7 cellular contexts compared by ENCODE assay signal in the genomic region with DNA sequence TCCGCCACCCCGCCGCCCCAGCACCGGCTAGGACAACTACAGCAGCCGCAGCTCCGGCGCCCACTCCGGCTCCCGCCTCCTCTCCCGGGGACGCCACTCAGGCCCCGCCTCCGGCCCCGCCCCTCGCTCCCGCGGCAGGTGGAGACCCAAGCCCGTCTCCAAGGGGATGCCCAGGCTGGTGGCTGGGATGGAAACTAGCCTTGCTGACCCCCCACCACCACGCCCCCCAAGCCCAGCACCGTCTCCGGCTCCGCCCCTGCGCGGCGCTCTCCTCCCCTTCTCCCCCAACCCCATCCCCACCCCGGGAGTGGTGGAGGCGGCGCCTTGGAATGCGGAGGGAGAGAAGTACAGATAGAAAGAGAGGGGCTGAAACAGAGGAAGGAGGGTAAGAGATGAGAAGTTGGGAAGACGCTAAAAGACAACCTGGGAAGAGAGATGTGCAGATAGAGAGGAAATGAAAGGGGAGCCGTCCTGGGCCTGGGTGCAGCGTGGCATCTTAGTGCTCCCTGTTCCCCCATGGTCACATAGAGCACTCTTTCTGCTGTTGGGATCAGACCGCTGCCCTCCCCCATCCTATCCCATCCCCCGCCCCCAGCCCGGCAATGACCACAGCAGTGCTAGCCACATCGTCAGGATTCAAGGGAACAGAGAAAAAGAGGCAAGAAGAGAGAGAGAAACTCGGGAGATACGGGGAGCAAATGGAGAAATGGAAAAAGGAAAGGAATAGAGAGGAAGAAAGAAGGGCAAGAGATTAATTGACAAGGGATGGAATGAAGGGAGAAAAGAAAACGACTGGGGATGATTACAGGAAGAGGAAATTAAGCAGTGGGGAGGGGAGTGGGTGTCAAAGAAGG.
DNase-seq lines count a peak whose midpoint lies in the region; ATAC-seq and FAIRE-seq lines count a peak whose summit lies in the region.

A gene with protein sequence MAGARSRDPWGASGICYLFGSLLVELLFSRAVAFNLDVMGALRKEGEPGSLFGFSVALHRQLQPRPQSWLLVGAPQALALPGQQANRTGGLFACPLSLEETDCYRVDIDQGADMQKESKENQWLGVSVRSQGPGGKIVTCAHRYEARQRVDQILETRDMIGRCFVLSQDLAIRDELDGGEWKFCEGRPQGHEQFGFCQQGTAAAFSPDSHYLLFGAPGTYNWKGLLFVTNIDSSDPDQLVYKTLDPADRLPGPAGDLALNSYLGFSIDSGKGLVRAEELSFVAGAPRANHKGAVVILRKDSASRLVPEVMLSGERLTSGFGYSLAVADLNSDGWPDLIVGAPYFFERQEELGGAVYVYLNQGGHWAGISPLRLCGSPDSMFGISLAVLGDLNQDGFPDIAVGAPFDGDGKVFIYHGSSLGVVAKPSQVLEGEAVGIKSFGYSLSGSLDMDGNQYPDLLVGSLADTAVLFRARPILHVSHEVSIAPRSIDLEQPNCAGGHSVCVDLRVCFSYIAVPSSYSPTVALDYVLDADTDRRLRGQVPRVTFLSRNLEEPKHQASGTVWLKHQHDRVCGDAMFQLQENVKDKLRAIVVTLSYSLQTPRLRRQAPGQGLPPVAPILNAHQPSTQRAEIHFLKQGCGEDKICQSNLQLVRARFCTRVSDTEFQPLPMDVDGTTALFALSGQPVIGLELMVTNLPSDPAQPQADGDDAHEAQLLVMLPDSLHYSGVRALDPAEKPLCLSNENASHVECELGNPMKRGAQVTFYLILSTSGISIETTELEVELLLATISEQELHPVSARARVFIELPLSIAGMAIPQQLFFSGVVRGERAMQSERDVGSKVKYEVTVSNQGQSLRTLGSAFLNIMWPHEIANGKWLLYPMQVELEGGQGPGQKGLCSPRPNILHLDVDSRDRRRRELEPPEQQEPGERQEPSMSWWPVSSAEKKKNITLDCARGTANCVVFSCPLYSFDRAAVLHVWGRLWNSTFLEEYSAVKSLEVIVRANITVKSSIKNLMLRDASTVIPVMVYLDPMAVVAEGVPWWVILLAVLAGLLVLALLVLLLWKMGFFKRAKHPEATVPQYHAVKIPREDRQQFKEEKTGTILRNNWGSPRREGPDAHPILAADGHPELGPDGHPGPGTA (minus strand): TSS at position 64 of the 854 bp plus-strand sequence. CDS start 222 bp downstream, outside the sequence.

- H3K27ac ChIP-seq in layer of hippocampus (ENCODE audit: low read depth, low read length), result peak within 1 kb of the TSS; percentile 67

- ATAC-seq in activated CD4-positive, CD25-positive, alpha-beta regulatory T cell treated with anti-CD3 and anti-CD28 coated beads, Interleukin-2, amount 50 U/mL, for 24 hours, result peak; percentile 71 to 78

- DNase-seq in GM19239 (ENCODE audit: insufficient read length, low spot score) (peak; percentile 57), NCI-H1092 (lab: John Stamatoyannopoulos, UW) (peak; percentile 7), OCI-M2 (lab: John Stamatoyannopoulos, UW; ENCODE audit: unreplicated experiment) (no peak)
- DNase-seq in central memory CD4-positive, alpha-beta T cell, result peak; percentile 36
- DNase-seq in stimulated activated CD4-positive, alpha-beta T cell treated with anti-CD3 and anti-CD28 coated beads, Interleukin-1b, Interleukin-23, amount 100 ng/mL, for 48 hours, result peak; percentile 43

- no peaks in the 10 kb centered on the region for H3K27me3 ChIP-seq in layer of hippocampus (ENCODE audit: control insufficient read depth, insufficient read depth, low read length)

- no peak for FAIRE-seq in GM19239 (lab: Jason Lieb, UNC)
